ENCODE assay signal across 1 cellular context in the genomic region with DNA sequence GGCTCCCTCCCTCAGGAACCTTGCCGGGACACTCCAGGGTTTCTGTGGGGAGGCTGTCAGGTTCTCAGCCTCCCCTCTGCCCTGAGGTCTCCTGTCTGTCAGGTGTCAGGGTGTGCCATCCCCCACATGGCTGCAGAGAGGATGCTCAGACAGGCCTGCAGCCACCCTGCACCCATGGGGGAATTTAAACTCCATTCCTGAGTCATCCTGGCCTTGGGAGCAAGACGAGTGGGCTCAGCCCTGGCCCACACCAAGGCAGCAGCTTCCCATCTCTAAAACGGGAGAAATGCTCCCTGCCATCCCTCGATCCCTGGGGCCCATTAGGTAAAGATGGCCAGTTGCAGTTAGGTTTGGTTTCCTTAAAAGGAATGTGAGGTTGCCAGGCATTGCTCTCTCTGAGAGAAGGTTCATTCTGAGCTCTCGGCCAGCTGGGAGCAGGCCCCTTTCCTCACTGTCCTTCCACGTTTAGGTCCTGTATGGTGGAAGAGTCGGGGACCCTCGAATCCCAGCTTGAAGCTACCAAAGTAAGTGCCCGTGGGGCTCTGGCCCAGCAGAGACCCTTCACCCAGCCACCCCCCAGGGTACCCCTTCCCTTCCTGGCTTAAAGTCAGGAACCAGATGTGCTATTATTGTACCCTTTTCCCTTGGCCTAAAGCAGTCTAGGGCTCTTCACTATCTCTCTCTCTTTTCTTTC.
TF ChIP-seq lines count a peak whose summit lies in the region.

No MANE protein-coding gene starts in this region.

TF ChIP-seq in HCT116, 20 proteins besides CTCF, POLR2A, EP300 and RAD21:
- no peak for TF ChIP-seq EZH2phosphoT487 (IDR thresholded peaks at IDR 0.05; ENCODE audit: borderline replicate concordance)
- TF ChIP-seq FOSL1 (IDR thresholded peaks at IDR 0.05; ENCODE audit: low read depth) = no peak
- no peak for TF ChIP-seq EGR1 (IDR thresholded peaks at IDR 0.05; ENCODE audit: low read depth)
- TF ChIP-seq EZH2 (IDR thresholded peaks at IDR 0.05) = no peak
- no peak for TF ChIP-seq POLR2AphosphoS5 (IDR thresholded peaks at IDR 0.05; ENCODE audit: low read depth, low read length)
- no peak for TF ChIP-seq SRF (IDR thresholded peaks at IDR 0.05; ENCODE audit: low read depth)
